In genomic region chr15:67820992-67821783, GRCh38 we compare ENCODE assay signal across 8 cellular contexts. TPM values are rescaled to one million over a fixed set of nuclear protein-coding genes. Genes with fewer than 3 reads are reported as not detected.
DNase-seq lines count a peak whose midpoint lies in the region; ATAC-seq, FAIRE-seq and TF ChIP-seq lines count a peak whose summit lies in the region.

No MANE protein-coding gene starts in this region.

- peaks cover 29 to 30% of the 10 kb centered on the region in 2 experiments for H4K20me1 ChIP-seq in H1 (replicated peaks in 1 of 2; ENCODE audit: control insufficient read depth in 1 of 2, insufficient read depth in 2 of 2, low read length in 2 of 2)

- POLR2A ChIA-PET in H1 (lab: Charles Lee; ENCODE audit: partially characterized antibody): interaction anchor here (1.0 to 5.0 kb wide), 3 partner anchors 10 to 25 kb away, joined by 3 to 24 read pairs (median 3); no protein-coding TSS in a partner anchor
- POLR2A ChIA-PET in naive thymus-derived CD4-positive, alpha-beta T cell (lab: Charles Lee): no interaction called here

- H3K36me3 Mint-ChIP-seq in naive thymus-derived CD4-positive, alpha-beta T cell: peaks cover 0 to 10% (median 5%) of the 10 kb centered on the region in 5 donors

- H3K4me1 ChIP-seq in H1 (replicated peaks in 1 of 4; ENCODE audit: control insufficient read depth in 3 of 4, insufficient read depth in 4 of 4, low read length in 3 of 4): peaks cover 2 to 46% (median 36%) of the 10 kb centered on the region in 4 experiments
- peaks cover 10 to 30% of the 10 kb centered on the region in 2 donors for H3K4me1 ChIP-seq in naive thymus-derived CD4-positive, alpha-beta T cell (ENCODE audit: control insufficient read depth in 2 of 2, insufficient read depth in 2 of 2, low read length in 2 of 2)
- H3K4me1 ChIP-seq in vagina: peaks cover 35% of the 10 kb centered on the region

- H2AFZ ChIP-seq in H1 (ENCODE audit: low read length): no peak overlapping the region

- CTCF ChIA-PET in H1 (lab: Charles Lee; ENCODE audit: partially characterized antibody): interaction anchor here (0.6 to 1.6 kb wide), 9 partner anchors 11 to 705 kb away, joined by 3 to 4 read pairs (median 3); no protein-coding TSS in a partner anchor
- CTCF ChIA-PET in naive thymus-derived CD4-positive, alpha-beta T cell (lab: Charles Lee): no interaction called here

- H3K36me3 ChIP-seq in H1 (ENCODE audit: control insufficient read depth in 2 of 4, insufficient read depth in 4 of 4, low read length in 3 of 4) (peaks cover 0 to 9% (median 0%) of the 10 kb centered on the region in 4 experiments; a peak in 1 of 8 replicates), vagina (no peaks in the 10 kb centered on the region)
- H3K36me3 ChIP-seq in naive thymus-derived CD4-positive, alpha-beta T cell (ENCODE audit: control insufficient read depth in 2 of 3, insufficient read depth in 3 of 3, low read length in 3 of 3): no peaks in the 10 kb centered on the region

- H2BK12ac ChIP-seq in H1 (ENCODE audit: low read depth, low read length): no peak overlapping the region

- H2BK120ac ChIP-seq in H1 (replicated peaks; ENCODE audit: low read depth, low read length): no peak overlapping the region

- H3K4me3 ChIP-seq in H1 (ENCODE audit: extremely low read depth in 1 of 4, insufficient read depth in 2 of 4, low read depth in 3 of 4, low read length in 4 of 4) (peak overlapping the region in 3 of 4 experiments; percentile 6 to 50 (median 19); a peak in 5 of 8 replicates), vagina (no peak overlapping the region)
- no peak overlapping the region for H3K4me3 ChIP-seq in naive thymus-derived CD4-positive, alpha-beta T cell (ENCODE audit: low read length)

- no peaks in the 10 kb centered on the region for H3K79me2 ChIP-seq in H1 (ENCODE audit: control insufficient read depth in 1 of 2, insufficient read depth in 2 of 2, low read length in 2 of 2)

- peak; percentile 70 for ATAC-seq in naive thymus-derived CD4-positive, alpha-beta T cell
- no peak for ATAC-seq in HG02763 (IDR thresholded peaks at IDR 0.05; ENCODE audit: unreplicated experiment)

- no peak overlapping the region for H3K27ac ChIP-seq in H1 (ENCODE audit: low read depth, low read length)
- H3K27ac ChIP-seq in naive thymus-derived CD4-positive, alpha-beta T cell (ENCODE audit: low read depth, low read length): no peak overlapping the region
- H3K27ac ChIP-seq in vagina: no peak overlapping the region

- H2AK5ac ChIP-seq in H1 (ENCODE audit: low read depth, low read length): no peak overlapping the region

- H3K4ac ChIP-seq in H1 (replicated peaks; ENCODE audit: insufficient read length, low read depth, low read length): no peak overlapping the region

- 7% methylated on average over 37 of the region's 39 CpGs; no CpG with 5 or more reads in 1 of the 2 experiments for WGBS in H1 (ENCODE audit: extremely low coverage in 1 of 2, insufficient coverage in 1 of 2, insufficient read length in 1 of 2, insufficient replicate concordance in 2 of 2, low coverage in 1 of 2, low lambda C conversion rate in 2 of 2, missing lambda C conversion rate in 1 of 2), 2 experiments

- H3K23ac ChIP-seq in H1 (ENCODE audit: insufficient read length): no peak overlapping the region

- no peak overlapping the region for H3K14ac ChIP-seq in H1 (ENCODE audit: insufficient read length)

- no peak overlapping the region for H2BK20ac ChIP-seq in H1 (ENCODE audit: low read length)

- TF ChIP-seq RAD21 in H1 (IDR thresholded peaks at IDR 0.05 in 1 of 2, conservative IDR thresholded peaks at IDR 0.05 in 1 of 2; ENCODE audit: low read depth in 2 of 2, low read length in 2 of 2): no peak; a peak in 1 of 4 replicates

- no peak overlapping the region for H4K5ac ChIP-seq in H1 (ENCODE audit: insufficient read length, low read depth, low read length)

- no peak for TF ChIP-seq POLR2A in H1 (IDR thresholded peaks at IDR 0.05; ENCODE audit: control extremely low read depth in 1 of 2, low read depth in 2 of 2, low read length in 2 of 2)
- no peak for TF ChIP-seq POLR2A in vagina (IDR thresholded peaks at IDR 0.05)

- no peak overlapping the region for H4K91ac ChIP-seq in H1 (replicated peaks; ENCODE audit: insufficient read length, low read length)

- no peak overlapping the region for H2BK5ac ChIP-seq in H1 (ENCODE audit: low read depth, low read length)

- intact Hi-C loops in naive thymus-derived CD4-positive, alpha-beta T cell (cut with micrococcal nuclease): no loop called here
- intact Hi-C loops in vagina (cut with DNase I): no loop called here

- H3K4me2 ChIP-seq in H1 (ENCODE audit: insufficient read depth in 1 of 2, low read depth in 2 of 2, low read length in 2 of 2): peak overlapping the region; percentile 69 to 73

- peaks cover 11% of the 10 kb centered on the region; the same call in 1 of the 2 replicates for H3K23me2 ChIP-seq in H1 (ENCODE audit: low read depth, low read length)

- peaks cover 66 to 89% (median 76%) of the 10 kb centered on the region in 5 donors for H3K27me3 Mint-ChIP-seq in naive thymus-derived CD4-positive, alpha-beta T cell

- no peak for FAIRE-seq in H1 (lab: Jason Lieb, UNC)

- peaks cover 74 to 87% (median 86%) of the 10 kb centered on the region in 4 experiments for H3K27me3 ChIP-seq in H1 (replicated peaks in 1 of 4; ENCODE audit: control insufficient read depth in 3 of 4, extremely low read depth in 1 of 4, insufficient read depth in 3 of 4, low read length in 3 of 4)
- peaks cover 10 to 23% of the 10 kb centered on the region in 2 donors for H3K27me3 ChIP-seq in naive thymus-derived CD4-positive, alpha-beta T cell (ENCODE audit: control insufficient read depth in 2 of 2, insufficient read depth in 2 of 2, low read length in 2 of 2)
- H3K27me3 ChIP-seq in vagina: peaks cover 35% of the 10 kb centered on the region

- 0 out of 2 replicates have a peak overlapping the region, but pooled peaks have one; percentile 72 for H2BK15ac ChIP-seq in H1 (ENCODE audit: low read length)

- no peak for TF ChIP-seq CTCF in H1 (IDR thresholded peaks at IDR 0.05; ENCODE audit: control extremely low read depth in 1 of 3, insufficient read depth in 1 of 3, low read depth in 1 of 3, low read length in 3 of 3)
- no peak for TF ChIP-seq CTCF in vagina (IDR thresholded peaks at IDR 0.05)

- peak; percentile 50 for DNase-seq in D341Med (ENCODE audit: low spot score)
- peak; percentile 23 for DNase-seq in OCI-M1 (lab: John Stamatoyannopoulos, UW)
- DNase-seq in H1 (ENCODE audit: low read depth in 1 of 2, low spot score in 2 of 2): peak in 1 of 2 experiments; percentile 86
- DNase-seq in naive thymus-derived CD4-positive, alpha-beta T cell: peak in 2 of 9 donors; percentile 39 to 45
- no peak for DNase-seq in NCI-H748 treated with DMSO at 0.1 percent for 48 hours (lab: John Stamatoyannopoulos, UW)
- no peak for DNase-seq in effector CD4-positive, alpha-beta T cell
- DNase-seq in vagina (ENCODE audit: extremely low spot score in 2 of 2): no peak

- H3K18ac ChIP-seq in H1 (ENCODE audit: extremely low read depth, low read length): no peak overlapping the region

- H3K56ac ChIP-seq in H1 (replicated peaks; ENCODE audit: insufficient read length, low read depth, low read length): no peak overlapping the region

- H3K4me1 Mint-ChIP-seq in naive thymus-derived CD4-positive, alpha-beta T cell: peaks cover 27 to 50% (median 36%) of the 10 kb centered on the region in 7 donors

- H3K9me3 ChIP-seq in H1 (ENCODE audit: insufficient read depth in 2 of 2, low read depth in 1 of 2, low read length in 1 of 2) (peaks cover 0 to 2% of the 10 kb centered on the region in 2 experiments; a peak in 1 of 4 replicates), vagina (no peaks in the 10 kb centered on the region)
- no peaks in the 10 kb centered on the region for H3K9me3 ChIP-seq in naive thymus-derived CD4-positive, alpha-beta T cell (ENCODE audit: control insufficient read depth in 2 of 3, low read length in 3 of 3)

- no peaks in the 10 kb centered on the region for H3K79me1 ChIP-seq in H1 (ENCODE audit: low read depth, low read length)

- peaks cover 0 to 11% (median 5%) of the 10 kb centered on the region in 11 donors for H3K9me3 Mint-ChIP-seq in naive thymus-derived CD4-positive, alpha-beta T cell

- H3K4me3 Mint-ChIP-seq in naive thymus-derived CD4-positive, alpha-beta T cell: peak overlapping the region in 8 of 10 donors; percentile 21 to 80 (median 62)

- no peak overlapping the region for H4K8ac ChIP-seq in H1 (ENCODE audit: extremely low read depth, insufficient read depth, low read length)

- no peak for TF ChIP-seq EP300 in H1 (IDR thresholded peaks at IDR 0.05; ENCODE audit: borderline replicate concordance in 1 of 2, low read depth in 2 of 2, low read length in 2 of 2)

- H3K9ac ChIP-seq in H1 (replicated peaks in 1 of 4; ENCODE audit: extremely low read depth in 1 of 4, low read depth in 3 of 4, low read length in 3 of 4): no peak overlapping the region

- H3K27ac Mint-ChIP-seq in naive thymus-derived CD4-positive, alpha-beta T cell: peak overlapping the region in 3 of 9 donors; percentile 50 to 78 (median 60)

TF ChIP-seq in H1, 55 proteins besides CTCF, POLR2A, EP300 and RAD21 (continues in another document):
- TF ChIP-seq SP4 (IDR thresholded peaks at IDR 0.05; ENCODE audit: low read length): no peak

RNA-seq across cellular contexts. Expression of gene SKOR1, which starts 4.1 kb away (rescaled TPM):
- 0.11 TPM in 2 replicates for total RNA-seq in H1 (2021; fragmentation: NEBNext Ultra II Directional; extraction: Animal tissue kit (Norgen Biotek cat#: 25700))
- 0.03 and 0.08 TPM in 2 replicates for polyA plus RNA-seq in H1 (2011; rRNA removed)
- polyA plus RNA-seq in H1 (2011; cell fraction: cytosol; rRNA removed): 0.05 TPM
- polyA plus RNA-seq in H1 (2011; cell fraction: nucleus; rRNA removed): 0.13 TPM
- 0.06 to 0.12 TPM (median 0.07 TPM) in 3 of 4 replicates, not detected in the other for polyA plus RNA-seq in H1 (2012, experiment 1 of 2)
- polyA plus RNA-seq in H1 (2012, experiment 2 of 2): not detected
- polyA plus RNA-seq in H1 (2013, experiment 1 of 2): 0.04 TPM
- polyA plus RNA-seq in H1 (2013, experiment 2 of 2): 0.04 TPM
- polyA minus RNA-seq in H1 (2011; rRNA and poly(A)+ RNA removed): not detected in 2 replicates
- polyA minus RNA-seq in H1 (2011; cell fraction: cytosol; rRNA and poly(A)+ RNA removed): not detected
- polyA minus RNA-seq in H1 (2011; cell fraction: nucleus; rRNA and poly(A)+ RNA removed): 0.40 TPM
- 1 to 10 TPM in 2 of 5 experiments, under 1 TPM in 3; 0.34 to 2.4 (median 0.62) TPM for total RNA-seq in naive thymus-derived CD4-positive, alpha-beta T cell
- polyA plus RNA-seq in naive thymus-derived CD4-positive, alpha-beta T cell: not detected
- total RNA-seq in vagina: 0.25 TPM

RNA-seq across cellular contexts. Expression of gene RNU6-1, which starts 18.7 kb away (rescaled TPM):
- not detected in 2 replicates for total RNA-seq in H1 (2021; fragmentation: NEBNext Ultra II Directional; extraction: Animal tissue kit (Norgen Biotek cat#: 25700))
- polyA plus RNA-seq in H1 (2011; rRNA removed): not detected in 2 replicates
- not detected for polyA plus RNA-seq in H1 (2011; cell fraction: cytosol; rRNA removed)
- not detected for polyA plus RNA-seq in H1 (2011; cell fraction: nucleus; rRNA removed)
- not detected in 4 replicates for polyA plus RNA-seq in H1 (2012, experiment 1 of 2)
- not detected for polyA plus RNA-seq in H1 (2012, experiment 2 of 2)
- polyA plus RNA-seq in H1 (2013, experiment 1 of 2): not detected
- polyA plus RNA-seq in H1 (2013, experiment 2 of 2): not detected
- polyA minus RNA-seq in H1 (2011; rRNA and poly(A)+ RNA removed): under 0.01 TPM in 1 of 2 replicates, not detected in the other
- not detected for polyA minus RNA-seq in H1 (2011; cell fraction: cytosol; rRNA and poly(A)+ RNA removed)
- polyA minus RNA-seq in H1 (2011; cell fraction: nucleus; rRNA and poly(A)+ RNA removed): not detected
- not detected for total RNA-seq in naive thymus-derived CD4-positive, alpha-beta T cell
- polyA plus RNA-seq in naive thymus-derived CD4-positive, alpha-beta T cell: not detected
- total RNA-seq in vagina: not detected

Comparison
In these comparisons a context has a peak if more than half of its experiments do, and no peak if none do; other contexts are left out.
1. DNase-seq: peak in D341Med (single experiment) and OCI-M1 (single experiment); none in NCI-H748 treated with DMSO at 0.1 percent for 48 hours (single experiment), effector CD4-positive, alpha-beta T cell (single experiment) and vagina (0 of 2).
2. H3K4me3 ChIP-seq: peak in H1 (3 of 4); none in naive thymus-derived CD4-positive, alpha-beta T cell (single experiment) and vagina (0 of 2).